Comparison of ENCODE assay signal across 8 cellular contexts in the genomic region with DNA sequence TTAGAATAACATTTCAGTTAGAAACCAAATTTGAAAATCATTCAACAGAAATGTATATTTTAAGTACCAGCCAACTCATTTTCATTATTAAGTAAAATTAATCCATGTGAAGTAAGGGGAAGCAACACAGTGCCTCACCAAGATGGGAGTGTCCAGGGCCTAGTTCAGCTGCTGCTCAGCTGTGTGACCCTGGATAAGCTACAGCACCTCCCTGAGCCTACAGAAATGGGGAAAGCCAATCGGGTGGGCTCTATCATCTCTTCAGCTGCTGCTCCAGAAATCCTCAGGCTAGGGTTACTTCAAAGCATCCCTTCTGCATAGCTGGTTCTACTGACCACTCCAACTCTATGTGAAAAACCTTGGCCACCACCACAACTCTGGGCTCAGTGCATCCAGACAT. TPM values are rescaled to one million over a fixed set of nuclear protein-coding genes. Genes with fewer than 3 reads are reported as not detected.
"Had no signal": no experiment of that assay in that cellular context is flagged by ENCODE, and none has a peak within 500 bp of the region (broad histone marks: within the 10 kb centered on the region; RNA-seq: fewer than 3 reads in every experiment).

No MANE protein-coding gene starts in this region.

- FAIRE-seq: H1, H54, HTR-8/SVneo had no signal

- H3K4me2 ChIP-seq: GM23338 had no signal

- ATAC-seq: GM23338 had no signal

- H2AFZ ChIP-seq: GM23338 had no signal

- DNase-seq: H9, HCEC 1CT, KG1 had no signal

- H3K4me3 ChIP-seq: GM23338 had no signal

RNA-seq across cellular contexts. Expression of a gene that starts 18.7 kb away (rescaled TPM):
- total RNA-seq: HT-29 had no signal
